ENCODE assay signal across 9 cellular contexts in genomic region chr15:67033012-67033411, GRCh38. TPM values are rescaled to one million over a fixed set of nuclear protein-coding genes. Genes with fewer than 3 reads are reported as not detected.
DNase-seq lines count a peak whose midpoint lies in the region; ATAC-seq, FAIRE-seq and TF ChIP-seq lines count a peak whose summit lies in the region.
"Had no signal": no experiment of that assay in that cellular context is flagged by ENCODE, and none has a peak within 500 bp of the region (broad histone marks: within the 10 kb centered on the region; RNA-seq: fewer than 3 reads in every experiment).

No MANE protein-coding gene starts in this region.

- no peaks in the 10 kb centered on the region for H4K20me1 ChIP-seq in keratinocyte (ENCODE audit: control insufficient read depth, extremely low read depth, insufficient read depth, low read length)

- H3K9me1 ChIP-seq in keratinocyte (ENCODE audit: control insufficient read depth, extremely low read depth, insufficient read depth, low read length), result no peaks in the 10 kb centered on the region

- FAIRE-seq in keratinocyte (lab: Jason Lieb, UNC), result peak; percentile 5

- peak overlapping the region; percentile 30 for H3K27ac Mint-ChIP-seq in activated naive CD8-positive, alpha-beta T cell

- H3K27ac ChIP-seq in keratinocyte (ENCODE audit: control insufficient read depth, insufficient read depth, low read length) (no peak overlapping the region), substantia nigra (ENCODE audit: low read depth, low read length, poor library complexity, severe bottlenecking) (no peak overlapping the region)
- H3K27ac ChIP-seq: VCaP had no signal

- H3K79me2 ChIP-seq in keratinocyte (ENCODE audit: control insufficient read depth, insufficient read depth, low read length), result no peaks in the 10 kb centered on the region

- H3K4me2 ChIP-seq in keratinocyte (ENCODE audit: control insufficient read depth, extremely low read depth, insufficient read depth, low read depth, low read length), result peak overlapping the region; percentile 17

- dilution Hi-C loops in keratinocyte (cut with MboI; ENCODE audit: extremely low pct_ligation_motif_present, low sequenced_read_pairs), result no loop called here

- TF ChIP-seq CTCF in keratinocyte (optimal IDR thresholded peaks at IDR 0.05 in 1 of 3, IDR thresholded peaks at IDR 0.05 in 1 of 3, conservative IDR thresholded peaks at IDR 0.05 in 1 of 3; ENCODE audit: extremely low read depth in 1 of 3, insufficient read depth in 2 of 3, low read length in 3 of 3), result no peak

- DNase-seq in T follicular helper cell (ENCODE audit: low read depth) (peak; percentile 5), keratinocyte (ENCODE audit: low read depth, low spot score) (no peak), substantia nigra (lab: John Stamatoyannopoulos, UW) (no peak), HT-29 (ENCODE audit: low spot score) (no peak), HuH-7.5 (ENCODE audit: low spot score) (no peak)
- peak; percentile 46 for DNase-seq in stimulated activated naive CD8-positive, alpha-beta T cell treated with anti-CD3 and anti-CD28 coated beads, Interleukin-15, Interleukin-2, amounts not matched to agents 100 U/mL and 50 U/mL, for 24 hours
- DNase-seq: NCI-H510A treated with DMSO at 0.1 percent for 48 hours had no signal

- no peak overlapping the region for H2AFZ ChIP-seq in keratinocyte (ENCODE audit: control insufficient read depth, low read length)

- H3K4me3 Mint-ChIP-seq in activated naive CD8-positive, alpha-beta T cell, result no peak overlapping the region

- H3K36me3 Mint-ChIP-seq in activated naive CD8-positive, alpha-beta T cell, result no peaks in the 10 kb centered on the region

- H3K4me1 Mint-ChIP-seq in activated naive CD8-positive, alpha-beta T cell (ENCODE audit: low read depth), result peaks cover 7% of the 10 kb centered on the region

- peak; percentile 62 for ATAC-seq in stimulated activated naive CD8-positive, alpha-beta T cell treated with anti-CD3 and anti-CD28 coated beads, Interleukin-15, Interleukin-2, amounts not matched to agents 100 U/mL and 50 U/mL, for 24 hours

- peaks cover 3% of the 10 kb centered on the region for H3K4me1 ChIP-seq in keratinocyte (ENCODE audit: control insufficient read depth, extremely low read depth, insufficient read depth, low read length)

- H3K9ac ChIP-seq in keratinocyte (ENCODE audit: control insufficient read depth, extremely low read depth, insufficient read depth, low read length), result no peak overlapping the region

- H3K36me3 ChIP-seq in keratinocyte (ENCODE audit: control insufficient read depth in 2 of 2, extremely low read depth in 1 of 2, insufficient read depth in 2 of 2, low read length in 2 of 2), result no peaks in the 10 kb centered on the region

- no peaks in the 10 kb centered on the region for H3K27me3 Mint-ChIP-seq in activated naive CD8-positive, alpha-beta T cell

- H3K4me3 ChIP-seq in keratinocyte (ENCODE audit: control insufficient read depth in 2 of 3, extremely low read depth in 1 of 3, insufficient read depth in 2 of 3, low read depth in 1 of 3, low read length in 3 of 3), result no peak overlapping the region

- no peaks in the 10 kb centered on the region for H3K9me3 ChIP-seq in keratinocyte (ENCODE audit: control insufficient read depth, low read depth, low read length)

- H3K27me3 ChIP-seq in keratinocyte (ENCODE audit: control insufficient read depth, extremely low read depth, insufficient read depth, low read length), result peaks cover 2% of the 10 kb centered on the region

- no peaks in the 10 kb centered on the region for H3K9me3 Mint-ChIP-seq in activated naive CD8-positive, alpha-beta T cell (ENCODE audit: low read depth)

RNA-seq across cellular contexts. Expression of gene SMAD3, which starts 32.4 kb away (rescaled TPM):
- 30.6 to 52.9 TPM (median 33.7 TPM) in 3 replicates for polyA plus RNA-seq in keratinocyte
- 8.1 TPM for polyA plus RNA-seq in keratinocyte (2011; ENCODE audit: low read depth)
- 23.9 and 26.7 TPM in 2 replicates for polyA plus RNA-seq in keratinocyte (2011; cell fraction: cytosol; rRNA removed)
- 74.9 and 76.8 TPM in 2 replicates for polyA plus RNA-seq in keratinocyte (2011; cell fraction: nucleus; rRNA removed)
- polyA plus RNA-seq in keratinocyte (2012; ENCODE audit: low replicate concordance), result 26.5 and 44.9 TPM in 2 replicates
- polyA minus RNA-seq in keratinocyte, result 45.4 to 160 TPM (median 47.7 TPM) in 3 replicates
- 23.8 TPM for polyA minus RNA-seq in keratinocyte (2011; cell fraction: cytosol; rRNA and poly(A)+ RNA removed)
- polyA minus RNA-seq in keratinocyte (2011; cell fraction: nucleus; rRNA and poly(A)+ RNA removed), result 30.5 and 55.1 TPM in 2 replicates
- 63.5 and 82.5 TPM in 2 replicates for total RNA-seq in HT-29 (2014; rRNA removed; shearing (Covaris generic))

Comparison
In these comparisons a context has a peak if more than half of its experiments do, and no peak if none do; other contexts are left out.
1. DNase-seq: peak in T follicular helper cell (single experiment) and stimulated activated naive CD8-positive, alpha-beta T cell treated with anti-CD3 and anti-CD28 coated beads, Interleukin-15, Interleukin-2, amounts not matched to agents 100 U/mL and 50 U/mL, for 24 hours (single experiment); none in keratinocyte (single experiment), substantia nigra (0 of 49), HT-29 (single experiment) and HuH-7.5 (single experiment).